In the genomic region with DNA sequence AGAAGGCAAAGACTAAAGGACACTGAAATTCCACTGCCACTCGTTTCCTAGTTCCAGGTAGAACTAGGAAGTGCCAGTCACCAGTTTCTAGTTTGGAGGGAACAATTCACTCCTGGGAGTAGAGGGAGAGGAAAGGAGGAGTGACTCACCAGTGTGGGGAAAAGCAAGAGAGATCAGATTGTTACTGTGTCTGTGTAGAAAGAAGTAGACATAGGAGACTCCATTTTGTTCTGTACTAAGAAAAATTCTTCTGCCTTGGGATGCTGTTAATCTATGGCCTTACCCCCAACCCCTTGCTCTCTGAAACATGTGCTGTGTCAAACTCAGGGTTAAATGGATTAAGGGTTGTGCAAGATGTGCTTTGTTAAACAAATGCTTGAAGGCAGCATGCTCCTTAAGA, we compare ENCODE assay signal across 1 cellular context.
TF ChIP-seq lines count a peak whose summit lies in the region.

No MANE protein-coding gene starts in this region.

TF ChIP-seq in HepG2, 621 proteins besides CTCF, POLR2A, EP300 and RAD21:
- peak; percentile 19; the same call in 1 of the 2 replicates for TF ChIP-seq ZNF652 (CRISPR knock-in tag; IDR thresholded peaks at IDR 0.05; ENCODE audit: borderline replicate concordance, low read depth)
